ENCODE assay signal across 24 cellular contexts in genomic region chr2:126838718-126838985, GRCh38.
"Had no signal": no experiment of that assay in that cellular context is flagged by ENCODE, and none has a peak within 500 bp of the region (broad histone marks: within the 10 kb centered on the region; RNA-seq: fewer than 3 reads in every experiment).

No MANE protein-coding gene starts in this region.

- DNase-seq: cortex of kidney; effector memory CD8-positive, alpha-beta T cell; hypothalamus; immature natural killer cell; islet precursor cell; left ventricle myocardium superior; lower lobe of right lung; natural killer cell; right lobe of liver; stimulated activated CD4-positive, alpha-beta T cell treated with anti-CD3 and anti-CD28 coated beads, Interleukin-12 subunit alpha, Interleukin-12 subunit beta, amount 100 ng/mL, for 4 hours; stimulated activated CD4-positive, alpha-beta T cell treated with anti-CD3 and anti-CD28 coated beads, Interleukin-1b, Interleukin-23, amount 100 ng/mL, for 48 hours; stimulated activated CD4-positive, alpha-beta T cell treated with anti-CD3 and anti-CD28 coated beads, Interleukin-4, amount 100 ng/mL, for 1 hour; stimulated activated CD8-positive, alpha-beta memory T cell treated with anti-CD3 and anti-CD28 coated beads, Interleukin-4, amount 100 ng/mL, for 48 hours; stimulated activated naive CD4-positive, alpha-beta T cell; stimulated activated naive CD8-positive, alpha-beta T cell treated with anti-CD3 and anti-CD28 coated beads, Interleukin-15, amount 100 ng/mL, for 72 hours; transverse colon; upper lobe of right lung had no signal

- H3K36me3 Mint-ChIP-seq: immature natural killer cell, natural killer cell had no signal

- ATAC-seq: effector memory CD8-positive, alpha-beta T cell; left ventricle myocardium superior; lower lobe of right lung; natural killer cell; right lobe of liver; stimulated activated naive CD8-positive, alpha-beta T cell treated with anti-CD3 and anti-CD28 coated beads, Interleukin-15, amount 100 ng/mL, for 72 hours; upper lobe of right lung had no signal

- H3K4me3 ChIP-seq: lower lobe of right lung, right lobe of liver, smooth muscle cell, suprapubic skin, transverse colon, upper lobe of right lung, vagina had no signal

- H3K9me3 Mint-ChIP-seq: effector memory CD8-positive, alpha-beta T cell; natural killer cell; neural crest cell; stimulated activated naive CD8-positive, alpha-beta T cell treated with anti-CD3 and anti-CD28 coated beads, Interleukin-15, amount 100 ng/mL, for 72 hours had no signal

- H3K9me3 ChIP-seq: lower lobe of right lung, neutrophil, right lobe of liver, suprapubic skin, transverse colon, upper lobe of right lung, vagina had no signal

- H3K27ac ChIP-seq: lower lobe of right lung, neutrophil, parathyroid adenoma, right lobe of liver, suprapubic skin, transverse colon, upper lobe of right lung, vagina had no signal

- H3K4me1 ChIP-seq: lower lobe of right lung, parathyroid adenoma, right lobe of liver, suprapubic skin, transverse colon, upper lobe of right lung, vagina had no signal

- H3K27ac Mint-ChIP-seq: effector memory CD8-positive, alpha-beta T cell; immature natural killer cell; natural killer cell; progenitor cell of endocrine pancreas had no signal

- H3K27me3 ChIP-seq: right lobe of liver, suprapubic skin, upper lobe of right lung, vagina had no signal

- H3K27me3 Mint-ChIP-seq: stimulated activated naive CD8-positive, alpha-beta T cell treated with anti-CD3 and anti-CD28 coated beads, Interleukin-15, amount 100 ng/mL, for 72 hours had no signal

- H3K9ac ChIP-seq: parathyroid adenoma had no signal

- H3K36me3 ChIP-seq: lower lobe of right lung, neutrophil, right lobe of liver, suprapubic skin, transverse colon, upper lobe of right lung, vagina had no signal

- H3K4me1 Mint-ChIP-seq: immature natural killer cell; natural killer cell; neural crest cell; stimulated activated naive CD8-positive, alpha-beta T cell treated with anti-CD3 and anti-CD28 coated beads, Interleukin-15, amount 100 ng/mL, for 72 hours had no signal

- H3K4me3 Mint-ChIP-seq: effector memory CD8-positive, alpha-beta T cell; immature natural killer cell; natural killer cell; neural crest cell; stimulated activated naive CD8-positive, alpha-beta T cell treated with anti-CD3 and anti-CD28 coated beads, Interleukin-15, amount 100 ng/mL, for 72 hours had no signal
